ENCODE assay signal across 8 cellular contexts in genomic region chr4:37803348-37803973, GRCh38. TPM values are rescaled to one million over a fixed set of nuclear protein-coding genes. Genes with fewer than 3 reads are reported as not detected.
A peak's percentile ranks its signal among the peaks of the same experiment; 100 is the strongest.
DNase-seq lines count a peak whose midpoint lies in the region; ATAC-seq and TF ChIP-seq lines count a peak whose summit lies in the region.

No MANE protein-coding gene starts in this region.

- intact Hi-C loops in naive thymus-derived CD4-positive, alpha-beta T cell (cut with micrococcal nuclease) = loop anchor here (1.0 to 2.0 kb wide), 7 partner anchors 13 to 928 kb away; partner anchors contain the start of gene PGM2 (in 1 of the 2)

- no peaks in the 10 kb centered on the region for H3K4me1 Mint-ChIP-seq in effector memory CD8-positive, alpha-beta T cell (ENCODE audit: low read depth in 2 of 2)
- H3K4me1 Mint-ChIP-seq in naive thymus-derived CD4-positive, alpha-beta T cell = no peaks in the 10 kb centered on the region

- H3K27ac ChIP-seq in naive thymus-derived CD4-positive, alpha-beta T cell (ENCODE audit: low read depth, low read length) = no peak overlapping the region

- H3K4me3 Mint-ChIP-seq in effector memory CD8-positive, alpha-beta T cell = no peak overlapping the region
- H3K4me3 Mint-ChIP-seq in naive thymus-derived CD4-positive, alpha-beta T cell = no peak overlapping the region

- H3K9me3 Mint-ChIP-seq in effector memory CD8-positive, alpha-beta T cell = no peaks in the 10 kb centered on the region
- H3K9me3 Mint-ChIP-seq in naive thymus-derived CD4-positive, alpha-beta T cell = no peaks in the 10 kb centered on the region

- no peaks in the 10 kb centered on the region for H3K4me1 ChIP-seq in naive thymus-derived CD4-positive, alpha-beta T cell (ENCODE audit: control insufficient read depth in 2 of 2, insufficient read depth in 2 of 2, low read length in 2 of 2)

- peak; percentile 60 for TF ChIP-seq CTCF in BJ (IDR thresholded peaks at IDR 0.05; ENCODE audit: insufficient read depth, low read depth, low read length)

- H3K27ac Mint-ChIP-seq in effector memory CD8-positive, alpha-beta T cell = no peak overlapping the region
- H3K27ac Mint-ChIP-seq in naive thymus-derived CD4-positive, alpha-beta T cell = no peak overlapping the region

- H3K36me3 ChIP-seq in BJ (ENCODE audit: control insufficient read depth, insufficient read depth, low read length) = no peaks in the 10 kb centered on the region
- no peaks in the 10 kb centered on the region for H3K36me3 ChIP-seq in naive thymus-derived CD4-positive, alpha-beta T cell (ENCODE audit: control insufficient read depth in 2 of 3, insufficient read depth in 3 of 3, low read length in 3 of 3)

- 0 out of 2 replicates have a peak, but pooled peaks cover 1% of the 10 kb centered on the region for H3K27me3 ChIP-seq in BJ (ENCODE audit: control insufficient read depth, insufficient read depth, low read length)
- no peaks in the 10 kb centered on the region for H3K27me3 ChIP-seq in naive thymus-derived CD4-positive, alpha-beta T cell (ENCODE audit: control insufficient read depth in 2 of 2, insufficient read depth in 2 of 2, low read length in 2 of 2)

- ATAC-seq in effector memory CD8-positive, alpha-beta T cell (replicated peaks) = peak; percentile 50
- peak; percentile 54 for ATAC-seq in naive thymus-derived CD4-positive, alpha-beta T cell
- ATAC-seq in HG03095 (IDR thresholded peaks at IDR 0.05; ENCODE audit: unreplicated experiment) = no peak
- ATAC-seq in HG02759 (IDR thresholded peaks at IDR 0.05; ENCODE audit: unreplicated experiment) = no peak

- H3K27me3 Mint-ChIP-seq in effector memory CD8-positive, alpha-beta T cell = peaks cover 10% of the 10 kb centered on the region in 2 donors
- H3K27me3 Mint-ChIP-seq in naive thymus-derived CD4-positive, alpha-beta T cell = peaks cover 0 to 17% (median 0%) of the 10 kb centered on the region in 5 donors

- POLR2A ChIA-PET in BJ (lab: Charles Lee) = no interaction called here
- POLR2A ChIA-PET in naive thymus-derived CD4-positive, alpha-beta T cell (lab: Charles Lee) = interaction anchor here (0.7 to 1.1 kb wide), 2 partner anchors 23 to 276 kb away, joined by 3 to 6 read pairs; partner anchors contain the start of gene PGM2

- H3K4me3 ChIP-seq in BJ (ENCODE audit: low read depth, low read length) = no peak overlapping the region
- no peak overlapping the region for H3K4me3 ChIP-seq in naive thymus-derived CD4-positive, alpha-beta T cell (ENCODE audit: low read length)

- H3K36me3 Mint-ChIP-seq in effector memory CD8-positive, alpha-beta T cell (ENCODE audit: insufficient read depth) = no peaks in the 10 kb centered on the region
- peaks cover 0 to 2% (median 0%) of the 10 kb centered on the region in 5 donors for H3K36me3 Mint-ChIP-seq in naive thymus-derived CD4-positive, alpha-beta T cell

- CTCF ChIA-PET in BJ (lab: Yijun Ruan, JAX) = interaction anchor here (0.6 to 5.8 kb wide), 11 partner anchors 15 to 252 kb away, joined by 3 to 39 read pairs (median 3); no protein-coding TSS in a partner anchor
- CTCF ChIA-PET in naive thymus-derived CD4-positive, alpha-beta T cell (lab: Charles Lee) = interaction anchor here (0.6 to 2.1 kb wide), 16 partner anchors 9 to 1307 kb away, joined by 3 to 24 read pairs (median 3); partner anchors contain the start of gene TBC1D1

- no peaks in the 10 kb centered on the region for H3K9me3 ChIP-seq in naive thymus-derived CD4-positive, alpha-beta T cell (ENCODE audit: control insufficient read depth in 2 of 3, low read length in 3 of 3)

- DNase-seq in BJ (ENCODE audit: low read depth) (peak; percentile 20), HCEC 1CT (peak; percentile 50), NOMO-1 treated with DMSO at 0.1 percent for 48 hours (lab: John Stamatoyannopoulos, UW; ENCODE audit: unreplicated experiment) (peak; percentile 73), hepatic stellate cell (ENCODE audit: low spot score) (no peak)
- peak; percentile 24 to 33 (median 29) for DNase-seq in effector memory CD8-positive, alpha-beta T cell
- DNase-seq in naive thymus-derived CD4-positive, alpha-beta T cell = peak in 7 of 9 donors; percentile 18 to 60 (median 49)

RNA-seq across cellular contexts. Expression of gene PGM2, which starts 23.0 kb away (rescaled TPM):
- 17.0 and 37.9 TPM in 2 replicates for polyA plus RNA-seq in BJ (2011; rRNA removed)
- polyA minus RNA-seq in BJ (2011; rRNA and poly(A)+ RNA removed) = 9.3 and 11.7 TPM in 2 replicates
- total RNA-seq in naive thymus-derived CD4-positive, alpha-beta T cell = 10 to 100 TPM; 14.4 to 35.2 (median 18.7) TPM
- 10 to 100 TPM; 15.9 to 20.7 TPM for polyA plus RNA-seq in naive thymus-derived CD4-positive, alpha-beta T cell

Comparison
In these comparisons a context has a peak if more than half of its experiments do, and no peak if none do; other contexts are left out.
1. ATAC-seq: peak in effector memory CD8-positive, alpha-beta T cell (single experiment) and naive thymus-derived CD4-positive, alpha-beta T cell (single experiment); none in HG03095 (single experiment) and HG02759 (single experiment).